Comparison of ENCODE assay signal across 20 cellular contexts in the genomic region with DNA sequence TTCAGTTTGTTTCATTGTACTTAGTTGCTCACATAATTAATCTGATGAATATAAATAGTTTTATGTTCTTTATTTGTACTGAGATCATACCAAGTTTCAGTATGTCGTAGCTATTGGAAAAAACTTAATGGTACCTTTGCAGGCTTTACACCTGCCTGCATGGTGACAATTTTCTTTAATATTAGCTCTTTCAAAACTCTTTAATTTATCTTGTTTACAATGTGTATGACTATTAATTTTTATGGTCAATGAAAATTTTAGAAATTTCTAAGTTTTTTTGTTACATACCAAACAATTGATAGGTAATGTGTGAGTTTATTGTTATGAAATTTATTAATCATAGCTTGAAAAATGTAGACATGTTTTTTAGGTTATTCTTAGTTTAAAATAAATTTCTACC. TPM values are rescaled to one million over a fixed set of nuclear protein-coding genes. Genes with fewer than 3 reads are reported as not detected.
DNase-seq lines count a peak whose midpoint lies in the region; ATAC-seq and TF ChIP-seq lines count a peak whose summit lies in the region.
"Had no signal": no experiment of that assay in that cellular context is flagged by ENCODE, and none has a peak within 500 bp of the region (broad histone marks: within the 10 kb centered on the region; RNA-seq: fewer than 3 reads in every experiment).

No MANE protein-coding gene starts in this region.

- no TSS peak for BruUV-seq in Panc1 (replicated peaks; lab: Mats Ljungman, UMichigan)

- H3K4me1 ChIP-seq in cardiac muscle cell (ENCODE audit: low read depth) (peaks cover 16% of the 10 kb centered on the region), Panc1 (ENCODE audit: control insufficient read depth, insufficient read depth, low read length) (peaks cover 46% of the 10 kb centered on the region), skeletal muscle tissue (ENCODE audit: control insufficient read depth in 3 of 3, insufficient read depth in 3 of 3, low read length in 3 of 3) (peaks cover 14 to 23% (median 22%) of the 10 kb centered on the region in 3 donors)
- H3K4me1 ChIP-seq in naive thymus-derived CD4-positive, alpha-beta T cell (ENCODE audit: control insufficient read depth in 2 of 2, insufficient read depth in 2 of 2, low read length in 2 of 2): peaks cover 0 to 36% of the 10 kb centered on the region in 2 donors

- no peak for DNase-seq in cardiac muscle cell (ENCODE audit: low read depth in 1 of 2, low spot score in 1 of 2)
- DNase-seq in left ventricle myocardium superior: no peak
- DNase-seq in Panc1 (ENCODE audit: low read depth, low spot score): no peak
- no peak for DNase-seq in naive thymus-derived CD4-positive, alpha-beta T cell
- no peak for DNase-seq in NCI-H1105 treated with DMSO at 0.1 percent for 48 hours (lab: John Stamatoyannopoulos, UW)
- DNase-seq in SW 1271 (lab: John Stamatoyannopoulos, UW): no peak
- no peak for DNase-seq in glomerular visceral epithelial cell (ENCODE audit: extremely low spot score)
- DNase-seq: AML-193, DMS79, IMR-90, Kasumi-1, MG63, NCI-H1048, NCI-H1436 treated with DMSO at 0.1 percent for 48 hours, NCI-H2029, NCI-H345, NCI-H524 treated with DMSO at 0.1 percent for 48 hours, PC-9 had no signal

- intact Hi-C loops in left ventricle myocardium superior (cut with micrococcal nuclease): no loop called here
- intact Hi-C loops in Panc1 (cut with micrococcal nuclease; ENCODE audit: unreplicated experiment): no loop called here
- intact Hi-C loops in naive thymus-derived CD4-positive, alpha-beta T cell (cut with micrococcal nuclease): no loop called here

- no peak overlapping the region for H3K9ac ChIP-seq in skeletal muscle tissue (ENCODE audit: low read depth in 1 of 3, low read length in 3 of 3)

- H3K4me1 Mint-ChIP-seq in naive thymus-derived CD4-positive, alpha-beta T cell: peaks cover 23 to 75% (median 67%) of the 10 kb centered on the region in 7 donors

- H3K9me3 Mint-ChIP-seq in naive thymus-derived CD4-positive, alpha-beta T cell: no peaks in the 10 kb centered on the region

- in situ Hi-C loops in Panc1 (cut with HindIII; ENCODE audit: low pct_unique_long_range_greater_than_20kb, low sequenced_read_pairs): no loop called here

- H3K27me3 ChIP-seq in cardiac muscle cell: no peaks in the 10 kb centered on the region
- H3K27me3 ChIP-seq in Panc1 (ENCODE audit: control insufficient read depth, insufficient read depth, low read length): no peaks in the 10 kb centered on the region
- no peaks in the 10 kb centered on the region for H3K27me3 ChIP-seq in naive thymus-derived CD4-positive, alpha-beta T cell (ENCODE audit: control insufficient read depth in 2 of 2, insufficient read depth in 2 of 2, low read length in 2 of 2)
- H3K27me3 ChIP-seq in skeletal muscle tissue (ENCODE audit: control insufficient read depth in 3 of 3, insufficient read depth in 3 of 3, low read length in 3 of 3): no peaks in the 10 kb centered on the region
- H3K27me3 ChIP-seq: MG63 had no signal

- H3K4me3 ChIP-seq in cardiac muscle cell (no peak overlapping the region), Panc1 (ENCODE audit: low read depth in 2 of 2, low read length in 2 of 2) (no peak overlapping the region), skeletal muscle tissue (ENCODE audit: low read length in 3 of 3) (no peak overlapping the region)
- no peak overlapping the region for H3K4me3 ChIP-seq in naive thymus-derived CD4-positive, alpha-beta T cell (ENCODE audit: low read length)
- H3K4me3 ChIP-seq: MG63, PC-9 had no signal

- ATAC-seq in left ventricle myocardium superior (no peak), Panc1 (no peak)
- ATAC-seq in naive thymus-derived CD4-positive, alpha-beta T cell: no peak

- no peaks in the 10 kb centered on the region for H3K36me3 ChIP-seq in cardiac muscle cell
- no peaks in the 10 kb centered on the region; the same call in none of the 2 replicates for H3K36me3 ChIP-seq in Panc1 (ENCODE audit: control insufficient read depth, insufficient read depth, low read length)
- H3K36me3 ChIP-seq in naive thymus-derived CD4-positive, alpha-beta T cell (ENCODE audit: control insufficient read depth in 2 of 3, insufficient read depth in 3 of 3, low read length in 3 of 3): no peaks in the 10 kb centered on the region
- H3K36me3 ChIP-seq in skeletal muscle tissue (ENCODE audit: control insufficient read depth in 3 of 3, insufficient read depth in 3 of 3, low read length in 3 of 3): no peaks in the 10 kb centered on the region
- H3K36me3 ChIP-seq: MG63 had no signal

- H3K27me3 Mint-ChIP-seq in naive thymus-derived CD4-positive, alpha-beta T cell: peaks cover 0 to 4% (median 0%) of the 10 kb centered on the region in 5 donors

- H3K9me3 ChIP-seq in cardiac muscle cell (ENCODE audit: low read depth) (no peaks in the 10 kb centered on the region), Panc1 (ENCODE audit: control insufficient read depth, insufficient read depth, low read depth, low read length) (no peaks in the 10 kb centered on the region), skeletal muscle tissue (ENCODE audit: control insufficient read depth in 3 of 3, low read length in 3 of 3) (no peaks in the 10 kb centered on the region)
- no peaks in the 10 kb centered on the region for H3K9me3 ChIP-seq in naive thymus-derived CD4-positive, alpha-beta T cell (ENCODE audit: control insufficient read depth in 2 of 3, low read length in 3 of 3)
- H3K9me3 ChIP-seq: MG63 had no signal

- POLR2A ChIA-PET in Panc1 (lab: Charles Lee): interaction anchor here (0.6 to 0.8 kb wide), 3 partner anchors 8 to 41 kb away, joined by 3 to 12 read pairs (median 4); no protein-coding TSS in a partner anchor
- POLR2A ChIA-PET in naive thymus-derived CD4-positive, alpha-beta T cell (lab: Charles Lee): interaction anchor here (1.2 to 1.4 kb wide), 3 partner anchors 13 to 51 kb away, joined by 3 read pairs; no protein-coding TSS in a partner anchor

- peak overlapping the region in 7 of 9 donors; percentile 42 to 98 (median 86) for H3K27ac Mint-ChIP-seq in naive thymus-derived CD4-positive, alpha-beta T cell

- H3K27ac ChIP-seq in cardiac muscle cell (peak overlapping the region; percentile 31), Panc1 (ENCODE audit: low read length) (peak overlapping the region; percentile 68; the same call in 1 of the 2 replicates), skeletal muscle tissue (ENCODE audit: low read depth, low read length) (peak overlapping the region; percentile 43)
- H3K27ac ChIP-seq in naive thymus-derived CD4-positive, alpha-beta T cell (ENCODE audit: low read depth, low read length): no peak overlapping the region
- H3K27ac ChIP-seq: C4-2B, PC-9 had no signal

- CTCF ChIA-PET in Panc1 (lab: Charles Lee): no interaction called here
- CTCF ChIA-PET in naive thymus-derived CD4-positive, alpha-beta T cell (lab: Charles Lee): interaction anchor here (0.7 to 1.4 kb wide), 2 partner anchors 16 to 73 kb away, joined by 3 to 5 read pairs; no protein-coding TSS in a partner anchor

- H3K4me3 Mint-ChIP-seq in naive thymus-derived CD4-positive, alpha-beta T cell: no peak overlapping the region

- H3K36me3 Mint-ChIP-seq in naive thymus-derived CD4-positive, alpha-beta T cell: peaks cover 0 to 21% (median 0%) of the 10 kb centered on the region in 5 donors

- TF ChIP-seq CTCF in cardiac muscle cell (IDR thresholded peaks at IDR 0.05; ENCODE audit: low read depth, low read length): no peak
- no peak for TF ChIP-seq CTCF in Panc1 (IDR thresholded peaks at IDR 0.05)

RNA-seq across cellular contexts. Expression of a gene that starts 4.0 kb away (rescaled TPM):
- total RNA-seq in cardiac muscle cell: 13.1 and 22.4 TPM in 2 replicates
- 36.9 and 42.4 TPM in 2 replicates for polyA plus RNA-seq in cardiac muscle cell
- total RNA-seq in left ventricle myocardium superior: 32.3 TPM
- total RNA-seq in Panc1 (2021; ENCODE audit: unreplicated experiment): 21.3 TPM
- 40.1 TPM for polyA plus RNA-seq in Panc1 (2012; ENCODE audit: insufficient read length)
- 10 to 100 TPM; 10.5 to 27.9 (median 15.4) TPM for total RNA-seq in naive thymus-derived CD4-positive, alpha-beta T cell
- 10 to 100 TPM; 16.8 to 22.1 TPM for polyA plus RNA-seq in naive thymus-derived CD4-positive, alpha-beta T cell
- total RNA-seq in skeletal muscle tissue: 5.7 TPM

RNA-seq across cellular contexts. Expression of a gene that starts 31.1 kb away (rescaled TPM):
- total RNA-seq in cardiac muscle cell (40.3 and 42.0 TPM in 2 replicates), left ventricle myocardium superior (44.3 TPM), Panc1 (2021; ENCODE audit: unreplicated experiment) (92.7 TPM), skeletal muscle tissue (38.1 TPM)
- polyA plus RNA-seq in cardiac muscle cell: 15.8 and 27.2 TPM in 2 replicates
- 73.6 TPM for polyA plus RNA-seq in Panc1 (2012; ENCODE audit: insufficient read length)
- total RNA-seq in naive thymus-derived CD4-positive, alpha-beta T cell: 100 to 1,000 TPM; 103 to 129 (median 113) TPM
- polyA plus RNA-seq in naive thymus-derived CD4-positive, alpha-beta T cell: 10 to 100 TPM; 46.3 to 87.2 TPM
